Comparison of ENCODE assay signal across 1 cellular context in genomic region chr12:77968571-77968970, GRCh38.
TF ChIP-seq lines count a peak whose summit lies in the region.

No MANE protein-coding gene starts in this region.

TF ChIP-seq in H1, 55 proteins besides CTCF, POLR2A, EP300 and RAD21 (continued from another document):
- TF ChIP-seq CHD7 (IDR thresholded peaks at IDR 0.05; ENCODE audit: insufficient replicate concordance, low read length) (no peak), EZH2 (IDR thresholded peaks at IDR 0.05; ENCODE audit: low read depth, low read length, severe bottlenecking) (no peak), TAF7 (optimal IDR thresholded peaks at IDR 0.05; ENCODE audit: borderline replicate concordance, low read depth, low read length) (no peak), SAP30 (IDR thresholded peaks at IDR 0.05; ENCODE audit: insufficient read depth, insufficient replicate concordance, low read length) (no peak), JUND (IDR thresholded peaks at IDR 0.05; ENCODE audit: low read length) (no peak)
TF ChIP-seq in H1: peak in this region for 0.
